1 cellular context compared by ENCODE assay signal in genomic region chrX:100494570-100494969, GRCh38.
TF ChIP-seq lines count a peak whose summit lies in the region.

No MANE protein-coding gene starts in this region.

TF ChIP-seq in WTC11, 78 proteins besides CTCF, POLR2A, EP300 and RAD21 (continued from another document):
- TF ChIP-seq, protein P1, sequence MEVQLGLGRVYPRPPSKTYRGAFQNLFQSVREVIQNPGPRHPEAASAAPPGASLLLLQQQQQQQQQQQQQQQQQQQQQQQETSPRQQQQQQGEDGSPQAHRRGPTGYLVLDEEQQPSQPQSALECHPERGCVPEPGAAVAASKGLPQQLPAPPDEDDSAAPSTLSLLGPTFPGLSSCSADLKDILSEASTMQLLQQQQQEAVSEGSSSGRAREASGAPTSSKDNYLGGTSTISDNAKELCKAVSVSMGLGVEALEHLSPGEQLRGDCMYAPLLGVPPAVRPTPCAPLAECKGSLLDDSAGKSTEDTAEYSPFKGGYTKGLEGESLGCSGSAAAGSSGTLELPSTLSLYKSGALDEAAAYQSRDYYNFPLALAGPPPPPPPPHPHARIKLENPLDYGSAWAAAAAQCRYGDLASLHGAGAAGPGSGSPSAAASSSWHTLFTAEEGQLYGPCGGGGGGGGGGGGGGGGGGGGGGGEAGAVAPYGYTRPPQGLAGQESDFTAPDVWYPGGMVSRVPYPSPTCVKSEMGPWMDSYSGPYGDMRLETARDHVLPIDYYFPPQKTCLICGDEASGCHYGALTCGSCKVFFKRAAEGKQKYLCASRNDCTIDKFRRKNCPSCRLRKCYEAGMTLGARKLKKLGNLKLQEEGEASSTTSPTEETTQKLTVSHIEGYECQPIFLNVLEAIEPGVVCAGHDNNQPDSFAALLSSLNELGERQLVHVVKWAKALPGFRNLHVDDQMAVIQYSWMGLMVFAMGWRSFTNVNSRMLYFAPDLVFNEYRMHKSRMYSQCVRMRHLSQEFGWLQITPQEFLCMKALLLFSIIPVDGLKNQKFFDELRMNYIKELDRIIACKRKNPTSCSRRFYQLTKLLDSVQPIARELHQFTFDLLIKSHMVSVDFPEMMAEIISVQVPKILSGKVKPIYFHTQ (CRISPR knock-in tag; IDR thresholded peaks at IDR 0.05), result no peak
- TF ChIP-seq SMAD3 (CRISPR knock-in tag; IDR thresholded peaks at IDR 0.05; ENCODE audit: borderline replicate concordance) (no peak), OVOL2 (CRISPR knock-in tag; IDR thresholded peaks at IDR 0.05; ENCODE audit: borderline replicate concordance) (no peak), EMX1 (CRISPR knock-in tag; IDR thresholded peaks at IDR 0.05) (no peak), ZNF219 (CRISPR knock-in tag; IDR thresholded peaks at IDR 0.05; ENCODE audit: borderline replicate concordance) (no peak), FOXK1 (CRISPR knock-in tag; IDR thresholded peaks at IDR 0.05) (no peak), ATF2 (CRISPR knock-in tag; IDR thresholded peaks at IDR 0.05; ENCODE audit: borderline replicate concordance, low read depth) (no peak)
TF ChIP-seq in WTC11: peak in this region for 0.
